15 cellular contexts compared by ENCODE assay signal in the genomic region with DNA sequence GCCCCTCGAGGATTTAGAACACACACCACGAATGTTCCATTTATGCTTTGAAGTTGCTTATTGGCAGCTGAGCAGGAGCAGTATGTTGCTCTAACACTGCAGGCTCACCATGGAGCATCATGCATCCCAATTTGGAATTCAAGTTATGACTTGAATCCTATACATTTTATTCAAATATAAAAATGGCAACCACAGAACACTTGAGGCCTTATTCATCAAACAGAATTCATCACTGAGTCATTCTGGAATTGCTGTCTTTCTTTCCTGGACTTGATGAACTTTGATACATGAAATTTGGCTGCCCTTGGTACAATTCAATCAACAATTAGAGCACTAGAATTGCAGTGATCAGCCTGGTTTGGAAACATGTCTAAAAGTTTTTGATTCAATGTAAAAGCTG. TPM values are rescaled to one million over a fixed set of nuclear protein-coding genes. Genes with fewer than 3 reads are reported as not detected.
A peak's percentile ranks its signal among the peaks of the same experiment; 100 is the strongest.
DNase-seq lines count a peak whose midpoint lies in the region; ATAC-seq and TF ChIP-seq lines count a peak whose summit lies in the region.
"Had no signal": no experiment of that assay in that cellular context is flagged by ENCODE, and none has a peak within 500 bp of the region (broad histone marks: within the 10 kb centered on the region; RNA-seq: fewer than 3 reads in every experiment).

No MANE protein-coding gene starts in this region.

- intact Hi-C loops in MCF 10A (cut with micrococcal nuclease) (no loop called here), breast epithelium (cut with DNase I; ENCODE audit: low total_unique reads) (no loop called here), spleen (cut with DNase I; ENCODE audit: low total_unique reads) (no loop called here)

- peak; percentile 67 for DNase-seq in MCF 10A (ENCODE audit: unreplicated experiment)
- DNase-seq in breast epithelium (ENCODE audit: low spot score in 2 of 2), result no peak
- peak; percentile 72 for DNase-seq in amniotic epithelial cell (ENCODE audit: low read depth)
- DNase-seq in fibroblast of pulmonary artery (ENCODE audit: low read depth), result peak; percentile 63
- DNase-seq in stromal cell of bone marrow (ENCODE audit: low read depth), result peak; percentile 51
- DNase-seq in effector memory CD8-positive, alpha-beta T cell, result no peak
- DNase-seq in NCI-H1417 treated with DMSO at 0.1 percent for 48 hours (lab: John Stamatoyannopoulos, UW), result no peak
- DNase-seq in spleen, result no peak
- DNase-seq: activated CD8-positive, alpha-beta memory T cell treated with anti-CD3 and anti-CD28 coated beads, Interleukin-2, amount 50 U/mL, for 4 hours; heart right ventricle; lower lobe of right lung; stimulated activated CD8-positive, alpha-beta memory T cell treated with anti-CD3 and anti-CD28 coated beads, Interleukin-4, amount 100 ng/mL, for 48 hours had no signal

- peak overlapping the region; percentile 24 for H3K27ac Mint-ChIP-seq in MCF 10A (ENCODE audit: low read depth, unreplicated experiment)
- H3K27ac Mint-ChIP-seq in effector memory CD8-positive, alpha-beta T cell, result no peak overlapping the region
- H3K27ac Mint-ChIP-seq: activated naive CD8-positive, alpha-beta T cell had no signal

- no peaks in the 10 kb centered on the region for H3K36me3 ChIP-seq in breast epithelium
- no peaks in the 10 kb centered on the region for H3K36me3 ChIP-seq in spleen
- H3K36me3 ChIP-seq: heart right ventricle, lower lobe of right lung had no signal

- ATAC-seq in effector memory CD8-positive, alpha-beta T cell (replicated peaks), result no peak
- ATAC-seq: heart right ventricle, lower lobe of right lung had no signal

- no peaks in the 10 kb centered on the region for H3K27me3 Mint-ChIP-seq in MCF 10A (ENCODE audit: insufficient read depth, unreplicated experiment)
- H3K27me3 Mint-ChIP-seq in effector memory CD8-positive, alpha-beta T cell, result no peaks in the 10 kb centered on the region

- H3K4me3 Mint-ChIP-seq in MCF 10A (ENCODE audit: unreplicated experiment), result no peak overlapping the region
- H3K4me3 Mint-ChIP-seq in effector memory CD8-positive, alpha-beta T cell, result no peak overlapping the region
- H3K4me3 Mint-ChIP-seq: activated naive CD8-positive, alpha-beta T cell had no signal

- H3K27ac ChIP-seq in breast epithelium (no peak overlapping the region), spleen (no peak overlapping the region)
- H3K27ac ChIP-seq: heart right ventricle, lower lobe of right lung, VCaP had no signal

- 73 to 83% (median 76%) methylated on average over 2 of the region's 2 CpGs for WGBS in spleen, 5 donors

- no TSS peak for BruUV-seq in MCF 10A (replicated peaks; lab: Mats Ljungman, UMichigan)

- peaks cover 45% of the 10 kb centered on the region for H3K4me1 Mint-ChIP-seq in MCF 10A (ENCODE audit: insufficient read depth, unreplicated experiment)
- H3K4me1 Mint-ChIP-seq in effector memory CD8-positive, alpha-beta T cell (ENCODE audit: low read depth in 2 of 2), result no peaks in the 10 kb centered on the region

- H3K9me3 Mint-ChIP-seq in MCF 10A (ENCODE audit: unreplicated experiment), result no peaks in the 10 kb centered on the region
- H3K9me3 Mint-ChIP-seq in effector memory CD8-positive, alpha-beta T cell, result peaks cover 0 to 4% of the 10 kb centered on the region in 2 donors

- H3K27me3 ChIP-seq in breast epithelium (no peaks in the 10 kb centered on the region), spleen (replicated peaks in 1 of 7) (no peaks in the 10 kb centered on the region)
- H3K27me3 ChIP-seq: heart right ventricle had no signal

- H3K4me3 ChIP-seq in breast epithelium (no peak overlapping the region), fibroblast of pulmonary artery (replicated peaks; ENCODE audit: low read depth, low read length) (no peak overlapping the region), spleen (no peak overlapping the region)
- H3K4me3 ChIP-seq: heart right ventricle, lower lobe of right lung had no signal

- no peak for TF ChIP-seq CTCF in MCF 10A (IDR thresholded peaks at IDR 0.05; ENCODE audit: unreplicated experiment)
- TF ChIP-seq CTCF in breast epithelium (IDR thresholded peaks at IDR 0.05), result no peak
- TF ChIP-seq CTCF in fibroblast of pulmonary artery (IDR thresholded peaks at IDR 0.05; ENCODE audit: low read length, missing control alignments), result no peak
- TF ChIP-seq CTCF in spleen (IDR thresholded peaks at IDR 0.05 in 8 of 11, conservative IDR thresholded peaks at IDR 0.05 in 3 of 11), result no peak

- CTCF ChIA-PET in MCF 10A (lab: Yijun Ruan, JAX), result interaction anchor here (1.8 kb wide), 1 partner anchor 39 kb away, joined by 8 read pairs; no protein-coding TSS in a partner anchor

- peaks cover 39% of the 10 kb centered on the region for H3K36me3 Mint-ChIP-seq in MCF 10A (ENCODE audit: insufficient read depth, unreplicated experiment)
- H3K36me3 Mint-ChIP-seq in effector memory CD8-positive, alpha-beta T cell (ENCODE audit: insufficient read depth), result no peaks in the 10 kb centered on the region
- H3K36me3 Mint-ChIP-seq: activated naive CD8-positive, alpha-beta T cell had no signal

- POLR2A ChIA-PET in MCF 10A (lab: Yijun Ruan, JAX), result interaction anchor here (0.7 to 7.3 kb wide), 16 partner anchors 10 to 546 kb away, joined by 3 to 82 read pairs (median 4); no protein-coding TSS in a partner anchor

- no peaks in the 10 kb centered on the region for H3K9me3 ChIP-seq in breast epithelium
- H3K9me3 ChIP-seq in spleen, result no peaks in the 10 kb centered on the region
- H3K9me3 ChIP-seq: heart right ventricle, lower lobe of right lung had no signal

- TF ChIP-seq POLR2A in breast epithelium (IDR thresholded peaks at IDR 0.05) (no peak), spleen (IDR thresholded peaks at IDR 0.05) (no peak)

- H3K4me1 ChIP-seq in breast epithelium (no peaks in the 10 kb centered on the region), spleen (no peaks in the 10 kb centered on the region)

RNA-seq across cellular contexts. Expression of a gene that starts 24.5 kb away (rescaled TPM):
- 4.1 and 4.5 TPM in 2 replicates for total RNA-seq in MCF 10A (2022)
- 1 to 10 TPM; 2.0 to 2.8 (median 2.4) TPM for total RNA-seq in breast epithelium
- under 1 TPM in 2 of 7 donors, not detected in 5; 0.61 to 0.64 TPM for total RNA-seq in spleen
- polyA plus RNA-seq in spleen, result not detected
- polyA plus RNA-seq: heart right ventricle, urinary bladder had no signal

Comparison
In these comparisons a context has a peak if more than half of its experiments do, and no peak if none do; other contexts are left out.
1. DNase-seq: peak in MCF 10A (single experiment), amniotic epithelial cell (single experiment), fibroblast of pulmonary artery (single experiment) and stromal cell of bone marrow (single experiment); none in breast epithelium (0 of 2), effector memory CD8-positive, alpha-beta T cell (0 of 3), NCI-H1417 treated with DMSO at 0.1 percent for 48 hours (single experiment) and spleen (single experiment).